ENCODE assay signal across 11 cellular contexts in genomic region chr10:115829501-115830215, GRCh38.
DNase-seq lines count a peak whose midpoint lies in the region; ATAC-seq, FAIRE-seq and TF ChIP-seq lines count a peak whose summit lies in the region.
"Had no signal": no experiment of that assay in that cellular context is flagged by ENCODE, and none has a peak within 500 bp of the region (broad histone marks: within the 10 kb centered on the region; RNA-seq: fewer than 3 reads in every experiment).

No MANE protein-coding gene starts in this region.

- FAIRE-seq in A549 (lab: Jason Lieb, UNC) (no peak), bronchial epithelial cell (lab: Jason Lieb, UNC) (no peak)

- TF ChIP-seq CTCF in A549 (IDR thresholded peaks at IDR 0.05) (peak; percentile 32; the same call in 1 of the 3 replicates), HFFc6 (IDR thresholded peaks at IDR 0.05) (peak; percentile 72), bronchial epithelial cell (IDR thresholded peaks at IDR 0.05; ENCODE audit: insufficient read depth, low read length, severe bottlenecking) (no peak)

- DNase-seq in A549 (ENCODE audit: low read depth in 1 of 2, low spot score in 1 of 2) (peak in 1 of 2 experiments; percentile 4), HFFc6 (peak; percentile 72), bronchial epithelial cell (ENCODE audit: low read depth) (peak; percentile 2), iris pigment epithelial cell (ENCODE audit: low read depth) (peak; percentile 73), ecto neural progenitor cell (ENCODE audit: low spot score) (no peak), substantia nigra (lab: John Stamatoyannopoulos, UW) (no peak)
- DNase-seq in stimulated activated effector memory CD8-positive, alpha-beta T cell treated with anti-CD3 and anti-CD28 coated beads, Interleukin-12 subunit alpha, Interleukin-12 subunit beta, amount 100 ng/mL, for 72 hours (ENCODE audit: low spot score in 2 of 2), result no peak
- DNase-seq in activated naive CD4-positive, alpha-beta T cell treated with anti-CD3 and anti-CD28 coated beads, Interleukin-2, amount 50 U/mL, for 72 hours (ENCODE audit: low spot score in 2 of 2), result no peak
- DNase-seq: activated B cell treated with CpG ODN at 0.5 μM for 24 hours; stimulated activated naive CD4-positive, alpha-beta T cell had no signal

- peak overlapping the region; percentile 27; the same call in 1 of the 2 replicates for H3K27ac Mint-ChIP-seq in HFFc6
- H3K27ac Mint-ChIP-seq in stimulated activated effector memory CD8-positive, alpha-beta T cell treated with anti-CD3 and anti-CD28 coated beads, Interleukin-12 subunit alpha, Interleukin-12 subunit beta, amount 100 ng/mL, for 72 hours, result no peak overlapping the region
- no peak overlapping the region for H3K27ac Mint-ChIP-seq in activated naive CD4-positive, alpha-beta T cell treated with anti-CD3 and anti-CD28 coated beads, Interleukin-2, amount 50 U/mL, for 72 hours
- H3K27ac Mint-ChIP-seq: activated B cell treated with CpG ODN at 0.5 μM for 24 hours had no signal

- WGBS in A549 (ENCODE audit: missing lambda C conversion rate), result 46% methylated on average over 3 of the region's 3 CpGs

- no peaks in the 10 kb centered on the region for H3K9me3 Mint-ChIP-seq in HFFc6
- H3K9me3 Mint-ChIP-seq in stimulated activated effector memory CD8-positive, alpha-beta T cell treated with anti-CD3 and anti-CD28 coated beads, Interleukin-12 subunit alpha, Interleukin-12 subunit beta, amount 100 ng/mL, for 72 hours, result peaks cover 10% of the 10 kb centered on the region
- H3K9me3 Mint-ChIP-seq in activated naive CD4-positive, alpha-beta T cell treated with anti-CD3 and anti-CD28 coated beads, Interleukin-2, amount 50 U/mL, for 72 hours, result peaks cover 0 to 4% of the 10 kb centered on the region in 2 donors

- H3K4me1 Mint-ChIP-seq in HFFc6 (ENCODE audit: low read depth), result peaks cover 54% of the 10 kb centered on the region
- H3K4me1 Mint-ChIP-seq in stimulated activated effector memory CD8-positive, alpha-beta T cell treated with anti-CD3 and anti-CD28 coated beads, Interleukin-12 subunit alpha, Interleukin-12 subunit beta, amount 100 ng/mL, for 72 hours, result no peaks in the 10 kb centered on the region
- H3K4me1 Mint-ChIP-seq: activated B cell treated with CpG ODN at 0.5 μM for 24 hours had no signal

- peak; percentile 30 to 38; a peak in 1 of 6 replicates for ATAC-seq in A549
- ATAC-seq in stimulated activated effector memory CD8-positive, alpha-beta T cell treated with anti-CD3 and anti-CD28 coated beads, Interleukin-12 subunit alpha, Interleukin-12 subunit beta, amount 100 ng/mL, for 72 hours, result no peak
- ATAC-seq in activated naive CD4-positive, alpha-beta T cell treated with anti-CD3 and anti-CD28 coated beads, Interleukin-2, amount 50 U/mL, for 72 hours, result no peak

- no peak for TF ChIP-seq POLR2A in A549 (IDR thresholded peaks at IDR 0.05; ENCODE audit: low read length)

- no peak overlapping the region for H3K4me2 ChIP-seq in A549
- H3K4me2 ChIP-seq: BLaER1 treated with 17β-estradiol and CSF1 and Interleukin-3, amounts not matched to agents 10 nM and 100 nM had no signal

- H3K4me3 ChIP-seq in A549 (no peak overlapping the region), bronchial epithelial cell (ENCODE audit: low read depth, low read length) (no peak overlapping the region)
- H3K4me3 ChIP-seq: BLaER1 treated with 17β-estradiol and CSF1 and Interleukin-3, amounts not matched to agents 10 nM and 100 nM had no signal

- no peak for TF ChIP-seq EP300 in A549 (IDR thresholded peaks at IDR 0.05)

- no peak overlapping the region for H3K4me3 Mint-ChIP-seq in HFFc6
- H3K4me3 Mint-ChIP-seq in stimulated activated effector memory CD8-positive, alpha-beta T cell treated with anti-CD3 and anti-CD28 coated beads, Interleukin-12 subunit alpha, Interleukin-12 subunit beta, amount 100 ng/mL, for 72 hours, result no peak overlapping the region
- H3K4me3 Mint-ChIP-seq: activated B cell treated with CpG ODN at 0.5 μM for 24 hours had no signal

- POLR2A ChIA-PET in A549 (lab: Yijun Ruan, JAX), result no interaction called here

- no peaks in the 10 kb centered on the region for H3K36me3 Mint-ChIP-seq in HFFc6 (ENCODE audit: low read depth)
- no peaks in the 10 kb centered on the region for H3K36me3 Mint-ChIP-seq in stimulated activated effector memory CD8-positive, alpha-beta T cell treated with anti-CD3 and anti-CD28 coated beads, Interleukin-12 subunit alpha, Interleukin-12 subunit beta, amount 100 ng/mL, for 72 hours
- H3K36me3 Mint-ChIP-seq in activated naive CD4-positive, alpha-beta T cell treated with anti-CD3 and anti-CD28 coated beads, Interleukin-2, amount 50 U/mL, for 72 hours, result no peaks in the 10 kb centered on the region

- H3K4me1 ChIP-seq in A549, result 0 out of 3 replicates have a peak, but pooled peaks cover 3% of the 10 kb centered on the region
- H3K4me1 ChIP-seq: BLaER1 treated with 17β-estradiol and CSF1 and Interleukin-3, amounts not matched to agents 10 nM and 100 nM had no signal

- peak; percentile 41 to 56; a peak in 4 of 5 replicates for TF ChIP-seq RAD21 in A549 (conservative IDR thresholded peaks at IDR 0.05 in 1 of 2, IDR thresholded peaks at IDR 0.05 in 1 of 2)

- CTCF ChIA-PET in A549 (lab: Yijun Ruan, JAX), result interaction anchor here (0.6 kb wide), 1 partner anchor 20 kb away, joined by 3 read pairs; no protein-coding TSS in a partner anchor

- no peaks in the 10 kb centered on the region for H3K27me3 ChIP-seq in bronchial epithelial cell (ENCODE audit: control insufficient read depth, insufficient read depth, low read length)
- H3K27me3 ChIP-seq: BLaER1 treated with 17β-estradiol and CSF1 and Interleukin-3, amounts not matched to agents 10 nM and 100 nM had no signal

- H3K27me3 Mint-ChIP-seq in HFFc6 (ENCODE audit: insufficient read depth), result no peaks in the 10 kb centered on the region
- H3K27me3 Mint-ChIP-seq: activated B cell treated with CpG ODN at 0.5 μM for 24 hours had no signal

- no peak overlapping the region for H3K27ac ChIP-seq in A549
- H3K27ac ChIP-seq in substantia nigra (ENCODE audit: low read depth, low read length, poor library complexity, severe bottlenecking), result no peak overlapping the region
- H3K27ac ChIP-seq: BLaER1 treated with 17β-estradiol and CSF1 and Interleukin-3, amounts not matched to agents 10 nM and 100 nM had no signal

- no peaks in the 10 kb centered on the region for H3K9me3 ChIP-seq in A549
- H3K9me3 ChIP-seq: BLaER1 treated with 17β-estradiol and CSF1 and Interleukin-3, amounts not matched to agents 10 nM and 100 nM had no signal

- H3K36me3 ChIP-seq in bronchial epithelial cell (ENCODE audit: control insufficient read depth, insufficient read depth, low read length), result no peaks in the 10 kb centered on the region
- H3K36me3 ChIP-seq: BLaER1 treated with 17β-estradiol and CSF1 and Interleukin-3, amounts not matched to agents 10 nM and 100 nM had no signal

TF ChIP-seq in A549, 52 proteins besides CTCF, POLR2A, EP300 and RAD21:
- TF ChIP-seq, protein P1, sequence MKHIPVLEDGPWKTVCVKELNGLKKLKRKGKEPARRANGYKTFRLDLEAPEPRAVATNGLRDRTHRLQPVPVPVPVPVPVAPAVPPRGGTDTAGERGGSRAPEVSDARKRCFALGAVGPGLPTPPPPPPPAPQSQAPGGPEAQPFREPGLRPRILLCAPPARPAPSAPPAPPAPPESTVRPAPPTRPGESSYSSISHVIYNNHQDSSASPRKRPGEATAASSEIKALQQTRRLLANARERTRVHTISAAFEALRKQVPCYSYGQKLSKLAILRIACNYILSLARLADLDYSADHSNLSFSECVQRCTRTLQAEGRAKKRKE (CRISPR knock-in tag; IDR thresholded peaks at IDR 0.05; ENCODE audit: low read depth), result no peak
- no peak for TF ChIP-seq NPAS2 (CRISPR knock-in tag; IDR thresholded peaks at IDR 0.05; ENCODE audit: borderline replicate concordance)
- peak; percentile 48; the same call in 1 of the 3 replicates for TF ChIP-seq SMC3 (IDR thresholded peaks at IDR 0.05)

Comparison
In these comparisons a context has a peak if more than half of its experiments do, and no peak if none do; other contexts are left out.
1. ATAC-seq: peak in A549 (2 of 2); none in stimulated activated effector memory CD8-positive, alpha-beta T cell treated with anti-CD3 and anti-CD28 coated beads, Interleukin-12 subunit alpha, Interleukin-12 subunit beta, amount 100 ng/mL, for 72 hours (single experiment) and activated naive CD4-positive, alpha-beta T cell treated with anti-CD3 and anti-CD28 coated beads, Interleukin-2, amount 50 U/mL, for 72 hours (0 of 2).
2. DNase-seq: peak in HFFc6 (single experiment), bronchial epithelial cell (single experiment) and iris pigment epithelial cell (single experiment); none in ecto neural progenitor cell (single experiment), stimulated activated effector memory CD8-positive, alpha-beta T cell treated with anti-CD3 and anti-CD28 coated beads, Interleukin-12 subunit alpha, Interleukin-12 subunit beta, amount 100 ng/mL, for 72 hours (0 of 2), activated naive CD4-positive, alpha-beta T cell treated with anti-CD3 and anti-CD28 coated beads, Interleukin-2, amount 50 U/mL, for 72 hours (0 of 2) and substantia nigra (0 of 49).